16 cellular contexts compared by ENCODE assay signal in the genomic region with DNA sequence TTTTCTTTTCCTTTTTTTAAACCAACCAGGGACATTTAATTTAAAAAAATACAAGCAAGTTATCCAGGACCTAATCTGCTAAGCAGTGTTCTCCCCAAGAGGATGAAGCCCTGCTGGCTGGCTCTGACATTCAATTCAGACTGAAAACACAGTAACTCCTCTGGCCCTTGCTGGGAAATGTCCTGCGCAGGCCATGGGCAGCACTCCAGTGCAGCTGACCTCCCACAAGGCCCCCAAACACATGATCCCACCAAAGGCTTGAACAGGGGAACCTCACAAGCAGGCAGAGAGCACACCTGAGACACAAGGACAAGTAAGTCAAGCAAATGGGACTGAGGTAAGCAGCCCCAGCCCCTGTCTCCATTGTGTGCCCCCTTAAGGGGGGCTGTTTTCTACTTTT.
"Had no signal": no experiment of that assay in that cellular context is flagged by ENCODE, and none has a peak within 500 bp of the region (broad histone marks: within the 10 kb centered on the region; RNA-seq: fewer than 3 reads in every experiment).

No MANE protein-coding gene starts in this region.

- H3K9me3 Mint-ChIP-seq: naive thymus-derived CD4-positive, alpha-beta T cell had no signal

- H3K36me3 ChIP-seq: suprapubic skin, thyroid gland, upper lobe of left lung, uterus had no signal

- ATAC-seq: esophagus mucosa; left colon; naive thymus-derived CD4-positive, alpha-beta T cell; right cardiac atrium had no signal

- H3K27ac Mint-ChIP-seq: naive thymus-derived CD4-positive, alpha-beta T cell had no signal

- H3K4me1 ChIP-seq: uterus had no signal

- DNase-seq: effector memory CD4-positive, alpha-beta T cell; glutamatergic neuron; left colon; naive thymus-derived CD4-positive, alpha-beta T cell; right cardiac atrium; small intestine; stimulated activated CD4-positive, alpha-beta T cell treated with anti-CD3 and anti-CD28 coated beads, Interleukin-12 subunit alpha, Interleukin-12 subunit beta, amount 100 ng/mL, for 4 hours; stimulated activated CD4-positive, alpha-beta T cell treated with anti-CD3 and anti-CD28 coated beads, Interleukin-2, amount 100 ng/mL, for 48 hours; stimulated activated naive CD4-positive, alpha-beta T cell treated with Interleukin-2 at 50 U/mL for 16 hours; thyroid gland; upper lobe of left lung; uterus had no signal

- H3K27me3 ChIP-seq: hepatocyte, thyroid gland, uterus had no signal

- H3K4me2 ChIP-seq: hepatocyte had no signal

- H3K27ac ChIP-seq: coronary artery, hepatocyte, suprapubic skin, thyroid gland, upper lobe of left lung, uterus had no signal

- H3K9me3 ChIP-seq: suprapubic skin, thyroid gland, upper lobe of left lung, uterus had no signal

- H2AFZ ChIP-seq: hepatocyte had no signal

- H3K4me3 ChIP-seq: coronary artery, hepatocyte, suprapubic skin, thyroid gland, upper lobe of left lung, uterus had no signal
